In the genomic region with DNA sequence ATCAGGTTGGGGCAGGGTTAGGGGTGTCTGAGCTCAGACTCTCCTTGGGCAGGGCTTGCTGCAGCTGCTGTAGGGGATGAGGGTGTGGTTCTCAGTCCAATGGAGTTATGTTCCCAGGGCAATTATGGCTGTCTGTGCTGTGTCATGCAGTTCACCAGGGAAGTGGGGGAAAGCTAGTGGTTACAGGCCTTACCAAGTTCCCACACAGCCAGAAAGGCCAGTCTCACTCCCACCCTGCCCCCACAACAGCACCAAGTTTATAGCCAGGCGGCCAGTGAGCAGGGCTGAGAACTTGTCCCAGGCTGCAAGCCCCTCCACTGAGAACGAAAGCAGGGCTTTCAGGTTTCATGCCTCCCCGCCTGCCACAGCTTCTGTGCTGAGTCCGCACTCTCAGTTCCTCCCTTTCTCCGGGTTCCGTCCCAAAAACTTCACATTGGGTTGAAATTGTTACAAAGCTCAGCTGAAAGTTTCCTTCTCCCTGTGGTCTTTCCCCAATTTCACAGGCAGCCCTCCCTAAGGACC, we compare ENCODE assay signal across 12 cellular contexts. TPM values are rescaled to one million over a fixed set of nuclear protein-coding genes. Genes with fewer than 3 reads are reported as not detected.
DNase-seq lines count a peak whose midpoint lies in the region; ATAC-seq and TF ChIP-seq lines count a peak whose summit lies in the region.
"Had no signal": no experiment of that assay in that cellular context is flagged by ENCODE, and none has a peak within 500 bp of the region (broad histone marks: within the 10 kb centered on the region; RNA-seq: fewer than 3 reads in every experiment).

No MANE protein-coding gene starts in this region.

- DNase-seq in left cardiac atrium, result peak; percentile 21
- DNase-seq in T1000 (lab: John Stamatoyannopoulos, UW), result no peak
- no peak for DNase-seq in SIG-M5 (lab: John Stamatoyannopoulos, UW)
- no peak for DNase-seq in glutamatergic neuron
- no peak for DNase-seq in germinal center (ENCODE audit: low spot score)
- DNase-seq: NCI-H2107; stimulated activated naive CD4-positive, alpha-beta T cell treated with Interleukin-2 at 50 U/mL for 16 hours had no signal

- H3K27me3 ChIP-seq in BLaER1 treated with 17β-estradiol and CSF1 and Interleukin-3, amounts not matched to agents 10 nM and 100 nM, result no peaks in the 10 kb centered on the region

- H3K27ac Mint-ChIP-seq in glutamatergic neuron (ENCODE audit: unreplicated experiment), result no peak overlapping the region
- H3K27ac Mint-ChIP-seq: brain, WTC11 had no signal

- H3K27me3 Mint-ChIP-seq in glutamatergic neuron (ENCODE audit: unreplicated experiment), result no peaks in the 10 kb centered on the region

- peaks cover 6% of the 10 kb centered on the region for H3K36me3 Mint-ChIP-seq in glutamatergic neuron (ENCODE audit: unreplicated experiment)
- H3K36me3 Mint-ChIP-seq: brain, WTC11 had no signal

- H3K27ac ChIP-seq in BLaER1 treated with 17β-estradiol and CSF1 and Interleukin-3, amounts not matched to agents 10 nM and 100 nM, result peak overlapping the region in 10 of 11 experiments; percentile 13 to 87 (median 46); a peak in 14 of 22 replicates

- peaks cover 2% of the 10 kb centered on the region for H3K9me3 Mint-ChIP-seq in glutamatergic neuron (ENCODE audit: unreplicated experiment)

- ATAC-seq in GM19468 (IDR thresholded peaks at IDR 0.05; ENCODE audit: extremely low read depth, unreplicated experiment), result peak; percentile 69
- peak; percentile 40 for ATAC-seq in HG03280 (IDR thresholded peaks at IDR 0.05; ENCODE audit: unreplicated experiment)
- peak; percentile 41 to 74 for ATAC-seq in left cardiac atrium

- no peak overlapping the region for H3K4me3 Mint-ChIP-seq in glutamatergic neuron (ENCODE audit: unreplicated experiment)
- H3K4me3 Mint-ChIP-seq: brain, WTC11 had no signal

- H4K20me1 ChIP-seq in BLaER1 treated with 17β-estradiol and CSF1 and Interleukin-3, amounts not matched to agents 10 nM and 100 nM, result no peaks in the 10 kb centered on the region

- H3K9me3 ChIP-seq in BLaER1 treated with 17β-estradiol and CSF1 and Interleukin-3, amounts not matched to agents 10 nM and 100 nM (replicated peaks in 1 of 11), result peaks cover 0 to 17% (median 9%) of the 10 kb centered on the region in 11 experiments; a peak in 10 of 22 replicates

- TF ChIP-seq CTCF in glutamatergic neuron (IDR thresholded peaks at IDR 0.05; ENCODE audit: partially characterized antibody, unreplicated experiment), result no peak

- no peaks in the 10 kb centered on the region for H3K4me1 Mint-ChIP-seq in glutamatergic neuron (ENCODE audit: low read depth, unreplicated experiment)
- H3K4me1 Mint-ChIP-seq: brain had no signal

- peak overlapping the region in 6 of 11 experiments; percentile 11 to 70 (median 61); a peak in 10 of 22 replicates for H3K9ac ChIP-seq in BLaER1 treated with 17β-estradiol and CSF1 and Interleukin-3, amounts not matched to agents 10 nM and 100 nM

- H3K4me3 ChIP-seq in BLaER1 treated with 17β-estradiol and CSF1 and Interleukin-3, amounts not matched to agents 10 nM and 100 nM, result peak overlapping the region in 2 of 10 experiments; percentile 16 to 36; a peak in 3 of 20 replicates

- intact Hi-C loops in left cardiac atrium (cut with DNase I), result no loop called here

- no peaks in the 10 kb centered on the region for H3K36me3 ChIP-seq in BLaER1 treated with 17β-estradiol and CSF1 and Interleukin-3, amounts not matched to agents 10 nM and 100 nM

- peaks cover 12 to 22% (median 14%) of the 10 kb centered on the region in 10 experiments; a peak in 19 of 20 replicates for H3K4me1 ChIP-seq in BLaER1 treated with 17β-estradiol and CSF1 and Interleukin-3, amounts not matched to agents 10 nM and 100 nM

- peak overlapping the region; percentile 11 to 88 (median 46); a peak in 21 of 22 replicates for H3K4me2 ChIP-seq in BLaER1 treated with 17β-estradiol and CSF1 and Interleukin-3, amounts not matched to agents 10 nM and 100 nM

RNA-seq across cellular contexts. Expression of a gene that starts 19.6 kb away (rescaled TPM):
- total RNA-seq in left cardiac atrium, result 10 to 100 TPM in 1 of 2 donors, 1 to 10 TPM in 1; 9.2 to 12.7 TPM
- total RNA-seq in glutamatergic neuron (ENCODE audit: unreplicated experiment), result 11.5 TPM
